16 cellular contexts compared by ENCODE assay signal in genomic region chr18:46207985-46208384, GRCh38.
A peak's percentile ranks its signal among the peaks of the same experiment; 100 is the strongest.
DNase-seq lines count a peak whose midpoint lies in the region; ATAC-seq and TF ChIP-seq lines count a peak whose summit lies in the region.
"Had no signal": no experiment of that assay in that cellular context is flagged by ENCODE, and none has a peak within 500 bp of the region (broad histone marks: within the 10 kb centered on the region; RNA-seq: fewer than 3 reads in every experiment).

No MANE protein-coding gene starts in this region.

- H3K9me3 Mint-ChIP-seq in T-helper 1 cell treated with Interleukin-12 subunit alpha and Interleukin-12 subunit beta and Interleukin-4 antibody, amounts not matched to agents 30 μg/mL and 1 μg/mL, for 36 hours: no peaks in the 10 kb centered on the region
- no peaks in the 10 kb centered on the region for H3K9me3 Mint-ChIP-seq in activated naive CD4-positive, alpha-beta T cell treated with anti-CD3 and anti-CD28 coated beads for 36 hours
- no peaks in the 10 kb centered on the region for H3K9me3 Mint-ChIP-seq in T-cell
- H3K9me3 Mint-ChIP-seq in immature natural killer cell: no peaks in the 10 kb centered on the region

- peaks cover 66% of the 10 kb centered on the region for H3K4me1 Mint-ChIP-seq in T-helper 1 cell treated with Interleukin-12 subunit alpha and Interleukin-12 subunit beta and Interleukin-4 antibody, amounts not matched to agents 30 μg/mL and 1 μg/mL, for 36 hours (ENCODE audit: low read depth)
- peaks cover 84% of the 10 kb centered on the region for H3K4me1 Mint-ChIP-seq in activated naive CD4-positive, alpha-beta T cell treated with anti-CD3 and anti-CD28 coated beads for 36 hours (ENCODE audit: low read depth)
- H3K4me1 Mint-ChIP-seq in T-cell: peaks cover 88 to 91% (median 90%) of the 10 kb centered on the region in 3 donors
- peaks cover 79 to 91% of the 10 kb centered on the region in 2 donors for H3K4me1 Mint-ChIP-seq in immature natural killer cell

- POLR2A ChIA-PET in T-cell (lab: Charles Lee): interaction anchor here in 1 of 2 donors (0.9 kb wide), 1 partner anchor 10 kb away, joined by 5 read pairs; no protein-coding TSS in a partner anchor

- ATAC-seq in T-cell (replicated peaks in 1 of 4): no peak
- ATAC-seq in omental fat pad (ENCODE audit: low FRiP score): no peak
- ATAC-seq: Panc1 had no signal

- intact Hi-C loops in activated naive CD4-positive, alpha-beta T cell treated with anti-CD3 and anti-CD28 coated beads for 36 hours (cut with micrococcal nuclease): loop anchor here (10.0 kb wide), 1 partner anchor 333 kb away; no protein-coding TSS in a partner anchor

- CTCF ChIA-PET in activated naive CD4-positive, alpha-beta T cell treated with anti-CD3 and anti-CD28 coated beads for 36 hours (lab: Charles Lee): interaction anchor here (1.1 to 8.4 kb wide), 2 partner anchors 29 to 34 kb away, joined by 3 to 97 read pairs; a partner anchor contains a TSS
- CTCF ChIA-PET in T-cell (lab: Charles Lee): interaction anchor here (0.5 to 1.0 kb wide), 4 partner anchors 10 to 35 kb away, joined by 3 to 5 read pairs (median 4); a partner anchor contains a TSS

- no peak for TF ChIP-seq CTCF in omental fat pad (IDR thresholded peaks at IDR 0.05)

- no peak overlapping the region for H3K4me3 Mint-ChIP-seq in T-helper 1 cell treated with Interleukin-12 subunit alpha and Interleukin-12 subunit beta and Interleukin-4 antibody, amounts not matched to agents 30 μg/mL and 1 μg/mL, for 36 hours
- no peak overlapping the region for H3K4me3 Mint-ChIP-seq in activated naive CD4-positive, alpha-beta T cell treated with anti-CD3 and anti-CD28 coated beads for 36 hours
- H3K4me3 Mint-ChIP-seq in T-cell: no peak overlapping the region
- H3K4me3 Mint-ChIP-seq in immature natural killer cell: no peak overlapping the region

- H3K27me3 Mint-ChIP-seq in T-helper 1 cell treated with Interleukin-12 subunit alpha and Interleukin-12 subunit beta and Interleukin-4 antibody, amounts not matched to agents 30 μg/mL and 1 μg/mL, for 36 hours (ENCODE audit: low read depth): no peaks in the 10 kb centered on the region
- H3K27me3 Mint-ChIP-seq in activated naive CD4-positive, alpha-beta T cell treated with anti-CD3 and anti-CD28 coated beads for 36 hours (ENCODE audit: low read depth): no peaks in the 10 kb centered on the region
- H3K27me3 Mint-ChIP-seq in T-cell (no peaks in the 10 kb centered on the region), immature natural killer cell (ENCODE audit: low read depth in 3 of 3) (peaks cover 0 to 4% (median 2%) of the 10 kb centered on the region in 3 donors)

- DNase-seq in T-helper 1 cell (no peak), T-cell (no peak), immature natural killer cell (no peak), omental fat pad (ENCODE audit: low spot score) (no peak), AG20443 (ENCODE audit: low spot score) (no peak)
- no peak for DNase-seq in activated naive CD4-positive, alpha-beta T cell treated with anti-CD3 and anti-CD28 coated beads for 36 hours
- DNase-seq in activated naive CD4-positive, alpha-beta T cell treated with Interleukin-2 at 50 U/mL for 16 hours: no peak
- DNase-seq: Caco-2, DMS79, IMR-90, NCI-H1417, NCI-H2029, NCI-H510A, NCI-H82 had no signal

- H3K27ac Mint-ChIP-seq in T-helper 1 cell treated with Interleukin-12 subunit alpha and Interleukin-12 subunit beta and Interleukin-4 antibody, amounts not matched to agents 30 μg/mL and 1 μg/mL, for 36 hours: peak overlapping the region; percentile 57
- peak overlapping the region; percentile 21 for H3K27ac Mint-ChIP-seq in activated naive CD4-positive, alpha-beta T cell treated with anti-CD3 and anti-CD28 coated beads for 36 hours
- H3K27ac Mint-ChIP-seq in T-cell (peak overlapping the region; percentile 17 to 69), immature natural killer cell (peak overlapping the region in 4 of 6 donors; percentile 13 to 75 (median 48))

- peaks cover 13% of the 10 kb centered on the region for H3K36me3 Mint-ChIP-seq in T-helper 1 cell treated with Interleukin-12 subunit alpha and Interleukin-12 subunit beta and Interleukin-4 antibody, amounts not matched to agents 30 μg/mL and 1 μg/mL, for 36 hours (ENCODE audit: low read depth)
- H3K36me3 Mint-ChIP-seq in activated naive CD4-positive, alpha-beta T cell treated with anti-CD3 and anti-CD28 coated beads for 36 hours (ENCODE audit: low read depth): no peaks in the 10 kb centered on the region
- H3K36me3 Mint-ChIP-seq in T-cell (peaks cover 12% of the 10 kb centered on the region), immature natural killer cell (no peaks in the 10 kb centered on the region)
